Comparison of ENCODE assay signal across 27 cellular contexts in genomic region chr22:37701121-37701786, GRCh38. TPM values are rescaled to one million over a fixed set of nuclear protein-coding genes. Genes with fewer than 3 reads are reported as not detected.
A peak's percentile ranks its signal among the peaks of the same experiment; 100 is the strongest.
DNase-seq lines count a peak whose midpoint lies in the region; ATAC-seq and TF ChIP-seq lines count a peak whose summit lies in the region.
"Had no signal": no experiment of that assay in that cellular context is flagged by ENCODE, and none has a peak within 500 bp of the region (broad histone marks: within the 10 kb centered on the region; RNA-seq: fewer than 3 reads in every experiment).

No MANE protein-coding gene starts in this region.

- peaks cover 5% of the 10 kb centered on the region for H3K36me3 ChIP-seq in suprapubic skin
- H3K36me3 ChIP-seq: ascending aorta, SJSA1, tibial nerve, WERI-Rb-1 had no signal

- no peak for TF ChIP-seq CTCF in CD14-positive monocyte (IDR thresholded peaks at IDR 0.05)
- no peak for TF ChIP-seq CTCF in cardiac fibroblast (IDR thresholded peaks at IDR 0.05; ENCODE audit: low read depth, low read length)
- TF ChIP-seq CTCF in GM13976 (IDR thresholded peaks at IDR 0.05; ENCODE audit: borderline replicate concordance, control extremely low read depth, extremely low read depth, insufficient read depth, missing control alignments) = no peak
- TF ChIP-seq CTCF in suprapubic skin (IDR thresholded peaks at IDR 0.05) = no peak

- WGBS in suprapubic skin = 71% methylated on average over 8 of the region's 8 CpGs

- peak overlapping the region in 1 of 2 donors; percentile 37 for H3K4me3 Mint-ChIP-seq in CD14-positive monocyte
- peak overlapping the region; percentile 65 for H3K4me3 Mint-ChIP-seq in natural killer cell treated with Interleukin-12 subunit alpha and Interleukin-12 subunit beta and Interleukin-15 and Interleukin-18, amount 100 ng/mL, for 72 hours
- H3K4me3 Mint-ChIP-seq: activated CD4-positive, alpha-beta T cell treated with anti-CD3 and anti-CD28 coated beads, Interleukin-2, amount 10 ng/mL, durations not matched to agents 7 days and 5 days; activated CD8-positive, alpha-beta memory T cell treated with anti-CD3 and anti-CD28 coated beads, Interleukin-2, amount 10 ng/mL, durations not matched to agents 7 days and 5 days had no signal

- TF ChIP-seq EP300 in suprapubic skin (IDR thresholded peaks at IDR 0.05) = no peak

- peaks cover 0 to 2% (median 0%) of the 10 kb centered on the region in 7 donors for H3K9me3 Mint-ChIP-seq in CD14-positive monocyte
- no peaks in the 10 kb centered on the region for H3K9me3 Mint-ChIP-seq in natural killer cell treated with Interleukin-12 subunit alpha and Interleukin-12 subunit beta and Interleukin-15 and Interleukin-18, amount 100 ng/mL, for 72 hours
- H3K9me3 Mint-ChIP-seq: activated CD4-positive, alpha-beta T cell treated with anti-CD3 and anti-CD28 coated beads, Interleukin-2, amount 10 ng/mL, durations not matched to agents 7 days and 5 days; activated naive CD4-positive, alpha-beta T cell treated with anti-CD3 and anti-CD28 coated beads, Interleukin-2, amount 50 U/mL, for 72 hours had no signal

- peak; percentile 41 to 46 for ATAC-seq in natural killer cell treated with Interleukin-12 subunit alpha and Interleukin-12 subunit beta and Interleukin-15 and Interleukin-18, amount 100 ng/mL, for 72 hours
- ATAC-seq: A549; activated CD8-positive, alpha-beta memory T cell treated with anti-CD3 and anti-CD28 coated beads, Interleukin-2, amount 10 ng/mL, durations not matched to agents 7 days and 5 days; activated naive CD4-positive, alpha-beta T cell treated with anti-CD3 and anti-CD28 coated beads, Interleukin-2, amount 50 U/mL, for 72 hours; Panc1 had no signal

- H3K4me3 ChIP-seq in cardiac fibroblast (replicated peaks in 1 of 2; ENCODE audit: low read depth in 2 of 2, low read length in 2 of 2) (no peak overlapping the region), suprapubic skin (no peak overlapping the region)
- H3K4me3 ChIP-seq: A549, ascending aorta, dorsolateral prefrontal cortex, SJSA1, tibial nerve had no signal

- no peaks in the 10 kb centered on the region for H3K9me3 ChIP-seq in suprapubic skin
- H3K9me3 ChIP-seq: A549, ascending aorta, SJSA1, tibial nerve had no signal

- intact Hi-C loops in CD14-positive monocyte (cut with micrococcal nuclease) = no loop called here

- H3K27me3 Mint-ChIP-seq in CD14-positive monocyte (ENCODE audit: low read depth in 3 of 3) = peaks cover 1 to 2% (median 2%) of the 10 kb centered on the region in 3 donors
- H3K27me3 Mint-ChIP-seq in natural killer cell treated with Interleukin-12 subunit alpha and Interleukin-12 subunit beta and Interleukin-15 and Interleukin-18, amount 100 ng/mL, for 72 hours = no peaks in the 10 kb centered on the region
- H3K27me3 Mint-ChIP-seq: activated CD4-positive, alpha-beta T cell treated with anti-CD3 and anti-CD28 coated beads, Interleukin-2, amount 10 ng/mL, durations not matched to agents 7 days and 5 days; activated CD8-positive, alpha-beta memory T cell treated with anti-CD3 and anti-CD28 coated beads, Interleukin-2, amount 10 ng/mL, durations not matched to agents 7 days and 5 days had no signal

- H3K27me3 ChIP-seq in suprapubic skin = no peaks in the 10 kb centered on the region
- H3K27me3 ChIP-seq: ascending aorta, dorsolateral prefrontal cortex, SJSA1, tibial nerve had no signal

- H3K27ac ChIP-seq in suprapubic skin = no peak overlapping the region
- H3K27ac ChIP-seq: A549, ascending aorta, dorsolateral prefrontal cortex, KMS-11, SJSA1, tibial nerve, WERI-Rb-1 had no signal

- peaks cover 40% of the 10 kb centered on the region for H3K4me1 Mint-ChIP-seq in CD14-positive monocyte
- peaks cover 18 to 30% of the 10 kb centered on the region in 2 donors for H3K4me1 Mint-ChIP-seq in natural killer cell treated with Interleukin-12 subunit alpha and Interleukin-12 subunit beta and Interleukin-15 and Interleukin-18, amount 100 ng/mL, for 72 hours (ENCODE audit: low read depth in 2 of 2)

- in situ Hi-C loops in GM13976 (cut with MboI; ENCODE audit: low sequenced_read_pairs, unreplicated experiment) = no loop called here

- H3K27ac Mint-ChIP-seq in CD14-positive monocyte = peak overlapping the region; percentile 61 to 90 (median 80)
- H3K27ac Mint-ChIP-seq in natural killer cell treated with Interleukin-12 subunit alpha and Interleukin-12 subunit beta and Interleukin-15 and Interleukin-18, amount 100 ng/mL, for 72 hours = peak overlapping the region; percentile 60 to 67
- H3K27ac Mint-ChIP-seq: activated CD4-positive, alpha-beta T cell treated with anti-CD3 and anti-CD28 coated beads, Interleukin-2, amount 10 ng/mL, durations not matched to agents 7 days and 5 days; activated CD8-positive, alpha-beta memory T cell treated with anti-CD3 and anti-CD28 coated beads, Interleukin-2, amount 10 ng/mL, durations not matched to agents 7 days and 5 days; activated naive CD4-positive, alpha-beta T cell treated with anti-CD3 and anti-CD28 coated beads, Interleukin-2, amount 50 U/mL, for 72 hours had no signal

- H3K36me3 Mint-ChIP-seq in CD14-positive monocyte = peaks cover 18 to 45% of the 10 kb centered on the region in 2 donors
- no peaks in the 10 kb centered on the region for H3K36me3 Mint-ChIP-seq in natural killer cell treated with Interleukin-12 subunit alpha and Interleukin-12 subunit beta and Interleukin-15 and Interleukin-18, amount 100 ng/mL, for 72 hours
- H3K36me3 Mint-ChIP-seq: activated CD8-positive, alpha-beta memory T cell treated with anti-CD3 and anti-CD28 coated beads, Interleukin-2, amount 10 ng/mL, durations not matched to agents 7 days and 5 days had no signal

- TF ChIP-seq POLR2A in suprapubic skin (IDR thresholded peaks at IDR 0.05) = no peak

- H3K4me1 ChIP-seq in suprapubic skin = peaks cover 11% of the 10 kb centered on the region

- DNase-seq in CD14-positive monocyte (ENCODE audit: low spot score) (no peak), NCI-H226 (peak; percentile 58), cardiac fibroblast (ENCODE audit: low read depth in 2 of 2) (peak; percentile 22 to 54), GM13976 (ENCODE audit: low spot score) (no peak), suprapubic skin (ENCODE audit: low spot score in 2 of 2) (no peak), DMS114 treated with DMSO at 0.1 percent for 48 hours (lab: John Stamatoyannopoulos, UW; ENCODE audit: unreplicated experiment) (no peak), DMS53 (lab: John Stamatoyannopoulos, UW) (no peak)
- DNase-seq in natural killer cell treated with Interleukin-12 subunit alpha and Interleukin-12 subunit beta and Interleukin-15 and Interleukin-18, amount 100 ng/mL, for 72 hours (ENCODE audit: low spot score) = peak; percentile 81
- DNase-seq: activated CD4-positive, alpha-beta T cell treated with anti-CD3 and anti-CD28 coated beads, Interleukin-2, amount 10 ng/mL, durations not matched to agents 7 days and 5 days; activated CD8-positive, alpha-beta memory T cell treated with anti-CD3 and anti-CD28 coated beads, Interleukin-2, amount 10 ng/mL, durations not matched to agents 7 days and 5 days; HCEC 1CT; NCI-H1105; NCI-H2081; NCI-H446; retina; stimulated activated CD4-positive, alpha-beta T cell treated with anti-CD3 and anti-CD28 coated beads, Interleukin-2, amount 100 ng/mL, for 48 hours; stimulated activated naive CD4-positive, alpha-beta T cell treated with Interleukin-2 at 50 U/mL for 16 hours; T-helper 2 cell; WERI-Rb-1 had no signal

RNA-seq across cellular contexts. Expression of gene TRIOBP, which starts 4.4 kb away (rescaled TPM):
- polyA plus RNA-seq in CD14-positive monocyte = 10 to 100 TPM; 43.0 to 46.6 TPM
- total RNA-seq in natural killer cell treated with Interleukin-12 subunit alpha and Interleukin-12 subunit beta and Interleukin-15 and Interleukin-18, amount 100 ng/mL, for 72 hours = 10 to 100 TPM; 29.9 to 35.1 TPM
- 10 to 100 TPM; 58.6 to 71.6 (median 64.3) TPM for total RNA-seq in suprapubic skin

RNA-seq across cellular contexts. Expression of gene NOL12, which starts 15.1 kb away (rescaled TPM):
- 10 to 100 TPM; 47.3 to 49.2 TPM for polyA plus RNA-seq in CD14-positive monocyte
- total RNA-seq in natural killer cell treated with Interleukin-12 subunit alpha and Interleukin-12 subunit beta and Interleukin-15 and Interleukin-18, amount 100 ng/mL, for 72 hours = 10 to 100 TPM; 37.4 to 48.3 TPM
- 10 to 100 TPM; 29.2 to 49.8 (median 40.7) TPM for total RNA-seq in suprapubic skin

RNA-seq across cellular contexts. Expression of gene LGALS1, which starts 25.8 kb away (rescaled TPM):
- polyA plus RNA-seq in CD14-positive monocyte = 1,000 to 10,000 TPM; 1,719 to 1,844 TPM
- total RNA-seq in natural killer cell treated with Interleukin-12 subunit alpha and Interleukin-12 subunit beta and Interleukin-15 and Interleukin-18, amount 100 ng/mL, for 72 hours = 100 to 1,000 TPM; 290 to 675 TPM
- total RNA-seq in suprapubic skin = 100 to 1,000 TPM; 138 to 277 (median 207) TPM

RNA-seq across cellular contexts. Expression of gene PDXP, which starts 42.7 kb away (rescaled TPM):
- polyA plus RNA-seq in CD14-positive monocyte = 1 to 10 TPM; 1.0 to 4.3 TPM
- total RNA-seq in natural killer cell treated with Interleukin-12 subunit alpha and Interleukin-12 subunit beta and Interleukin-15 and Interleukin-18, amount 100 ng/mL, for 72 hours = 10 to 100 TPM; 43.9 to 58.4 TPM
- total RNA-seq in suprapubic skin = 1 to 10 TPM; 4.2 to 6.1 (median 4.9) TPM

Comparison
In these comparisons a context has a peak if more than half of its experiments do, and no peak if none do; other contexts are left out.
1. DNase-seq: peak in NCI-H226 (single experiment), cardiac fibroblast (2 of 2) and natural killer cell treated with Interleukin-12 subunit alpha and Interleukin-12 subunit beta and Interleukin-15 and Interleukin-18, amount 100 ng/mL, for 72 hours (single experiment); none in CD14-positive monocyte (single experiment), GM13976 (single experiment), suprapubic skin (0 of 2), DMS114 treated with DMSO at 0.1 percent for 48 hours (single experiment) and DMS53 (single experiment).